In genomic region chr1:187691439-187691838, GRCh38 we compare ENCODE assay signal across 16 cellular contexts.
A peak's percentile ranks its signal among the peaks of the same experiment; 100 is the strongest.
DNase-seq lines count a peak whose midpoint lies in the region; ATAC-seq, FAIRE-seq and TF ChIP-seq lines count a peak whose summit lies in the region.
"Had no signal": no experiment of that assay in that cellular context is flagged by ENCODE, and none has a peak within 500 bp of the region (broad histone marks: within the 10 kb centered on the region; RNA-seq: fewer than 3 reads in every experiment).

No MANE protein-coding gene starts in this region.

- DNase-seq in EL (peak; percentile 82), NCI-H69 (lab: John Stamatoyannopoulos, UW) (peak; percentile 55), bronchial epithelial cell (ENCODE audit: low read depth) (peak; percentile 99), pulmonary artery endothelial cell (ENCODE audit: low read depth, low spot score) (peak; percentile 51), T-helper 1 cell (no peak)
- DNase-seq: activated CD4-positive, alpha-beta T cell treated with anti-CD3 and anti-CD28 coated beads, Interleukin-2, amount 50 U/mL, for 48 hours; activated naive CD8-positive, alpha-beta T cell treated with anti-CD3 and anti-CD28 coated beads for 36 hours; DMS79; Karpas-422; kidney; NCI-H345; stimulated activated naive CD4-positive, alpha-beta T cell treated with Interleukin-2 at 50 U/mL for 16 hours had no signal

- ATAC-seq in HG02798 (IDR thresholded peaks at IDR 0.05; ENCODE audit: poor library complexity, unreplicated experiment) (no peak), HG03442 (IDR thresholded peaks at IDR 0.05; ENCODE audit: unreplicated experiment) (no peak), GM19463 (IDR thresholded peaks at IDR 0.05; ENCODE audit: unreplicated experiment) (no peak)
- ATAC-seq: natural killer cell treated with Interleukin-12 subunit alpha and Interleukin-12 subunit beta and Interleukin-15 and Interleukin-18, amount 100 ng/mL, for 72 hours had no signal

- no peaks in the 10 kb centered on the region for H3K36me3 ChIP-seq in bronchial epithelial cell (ENCODE audit: control insufficient read depth, insufficient read depth, low read length)

- H3K27me3 ChIP-seq in bronchial epithelial cell (ENCODE audit: control insufficient read depth, insufficient read depth, low read length), result no peaks in the 10 kb centered on the region

- H3K4me3 ChIP-seq in bronchial epithelial cell (ENCODE audit: low read depth, low read length), result no peak overlapping the region

- FAIRE-seq in bronchial epithelial cell (lab: Jason Lieb, UNC), result peak; percentile 73
- FAIRE-seq: kidney had no signal

- no peak for TF ChIP-seq CTCF in bronchial epithelial cell (IDR thresholded peaks at IDR 0.05; ENCODE audit: insufficient read depth, low read length, severe bottlenecking)

Comparison
In these comparisons a context has a peak if more than half of its experiments do, and no peak if none do; other contexts are left out.
1. DNase-seq: peak in EL (single experiment), NCI-H69 (single experiment), bronchial epithelial cell (single experiment) and pulmonary artery endothelial cell (single experiment); none in T-helper 1 cell (0 of 5).